In the genomic region with DNA sequence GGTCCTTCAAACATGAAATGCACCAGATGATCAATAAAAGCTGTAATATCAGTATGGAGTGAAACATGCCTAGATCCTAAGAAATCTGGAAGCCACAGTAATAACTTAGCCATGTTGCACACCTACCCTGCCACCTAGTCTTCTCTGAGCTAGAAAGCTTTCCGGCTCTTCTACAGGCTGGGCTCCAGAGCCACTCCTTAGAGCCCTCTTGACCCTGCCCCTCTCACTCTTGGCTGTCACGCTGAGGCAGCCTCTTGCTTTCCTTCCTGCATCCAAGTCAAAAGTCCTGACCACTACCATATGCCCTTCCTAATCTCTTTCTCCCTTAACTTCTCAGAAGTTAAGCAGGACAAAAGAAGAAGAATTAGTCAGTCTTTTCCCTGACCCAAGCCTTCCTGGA, we compare ENCODE assay signal across 25 cellular contexts. TPM values are rescaled to one million over a fixed set of nuclear protein-coding genes. Genes with fewer than 3 reads are reported as not detected.
A peak's percentile ranks its signal among the peaks of the same experiment; 100 is the strongest.
DNase-seq lines count a peak whose midpoint lies in the region; ATAC-seq and TF ChIP-seq lines count a peak whose summit lies in the region.
"Had no signal": no experiment of that assay in that cellular context is flagged by ENCODE, and none has a peak within 500 bp of the region (broad histone marks: within the 10 kb centered on the region; RNA-seq: fewer than 3 reads in every experiment).

No MANE protein-coding gene starts in this region.

- no peak for ATAC-seq in stimulated activated naive CD8-positive, alpha-beta T cell treated with anti-CD3 and anti-CD28 coated beads, Interleukin-15, amount 100 ng/mL, for 72 hours
- ATAC-seq in mucosa of descending colon = peak; percentile 27
- ATAC-seq in HG03378 (IDR thresholded peaks at IDR 0.05; ENCODE audit: unreplicated experiment) = no peak
- ATAC-seq: GM23338, K562 had no signal

- H3K27ac Mint-ChIP-seq in activated CD4-positive, alpha-beta T cell treated with anti-CD3 and anti-CD28 coated beads, Interleukin-2, amount 10 ng/mL, durations not matched to agents 24 days and 14 days = peak overlapping the region; percentile 10
- H3K27ac Mint-ChIP-seq in stimulated activated naive CD8-positive, alpha-beta T cell treated with anti-CD3 and anti-CD28 coated beads, Interleukin-15, Interleukin-2, amounts not matched to agents 100 ng/mL and 50 ng/mL, for 24 hours = peak overlapping the region; percentile 23
- H3K27ac Mint-ChIP-seq in stimulated activated naive CD8-positive, alpha-beta T cell treated with anti-CD3 and anti-CD28 coated beads, Interleukin-15, amount 100 ng/mL, for 72 hours = peak overlapping the region in 1 of 2 donors; percentile 38
- H3K27ac Mint-ChIP-seq in glutamatergic neuron (ENCODE audit: unreplicated experiment) = no peak overlapping the region
- H3K27ac Mint-ChIP-seq: GM23338 had no signal

- H3K4me1 ChIP-seq in mucosa of descending colon (ENCODE audit: low read depth) = no peaks in the 10 kb centered on the region
- H3K4me1 ChIP-seq: BE2C had no signal

- TF ChIP-seq POLR2A in erythroblast (IDR thresholded peaks at IDR 0.05; ENCODE audit: low read length) = no peak

- H3K4me1 Mint-ChIP-seq in activated CD4-positive, alpha-beta T cell treated with anti-CD3 and anti-CD28 coated beads, Interleukin-2, amount 10 ng/mL, durations not matched to agents 24 days and 14 days = peaks cover 15% of the 10 kb centered on the region
- H3K4me1 Mint-ChIP-seq in stimulated activated naive CD8-positive, alpha-beta T cell treated with anti-CD3 and anti-CD28 coated beads, Interleukin-15, Interleukin-2, amounts not matched to agents 100 ng/mL and 50 ng/mL, for 24 hours (ENCODE audit: low read depth) = peaks cover 3% of the 10 kb centered on the region
- peaks cover 15% of the 10 kb centered on the region for H3K4me1 Mint-ChIP-seq in stimulated activated naive CD8-positive, alpha-beta T cell treated with anti-CD3 and anti-CD28 coated beads, Interleukin-15, amount 100 ng/mL, for 72 hours
- no peaks in the 10 kb centered on the region for H3K4me1 Mint-ChIP-seq in glutamatergic neuron (ENCODE audit: low read depth, unreplicated experiment)
- H3K4me1 Mint-ChIP-seq: CD14-positive monocyte, GM23338, H9 had no signal

- H3K27me3 Mint-ChIP-seq in activated CD4-positive, alpha-beta T cell treated with anti-CD3 and anti-CD28 coated beads, Interleukin-2, amount 10 ng/mL, durations not matched to agents 24 days and 14 days = no peaks in the 10 kb centered on the region
- no peaks in the 10 kb centered on the region for H3K27me3 Mint-ChIP-seq in stimulated activated naive CD8-positive, alpha-beta T cell treated with anti-CD3 and anti-CD28 coated beads, Interleukin-15, Interleukin-2, amounts not matched to agents 100 ng/mL and 50 ng/mL, for 24 hours
- no peaks in the 10 kb centered on the region for H3K27me3 Mint-ChIP-seq in stimulated activated naive CD8-positive, alpha-beta T cell treated with anti-CD3 and anti-CD28 coated beads, Interleukin-15, amount 100 ng/mL, for 72 hours
- H3K27me3 Mint-ChIP-seq in glutamatergic neuron (ENCODE audit: unreplicated experiment) = peaks cover 2% of the 10 kb centered on the region
- H3K27me3 Mint-ChIP-seq: CD8-positive, alpha-beta memory T cell had no signal

- H3K36me3 ChIP-seq in mucosa of descending colon (ENCODE audit: low read depth) = no peaks in the 10 kb centered on the region
- H3K36me3 ChIP-seq: BE2C had no signal

- no peaks in the 10 kb centered on the region for H3K9me3 Mint-ChIP-seq in activated CD4-positive, alpha-beta T cell treated with anti-CD3 and anti-CD28 coated beads, Interleukin-2, amount 10 ng/mL, durations not matched to agents 24 days and 14 days
- no peaks in the 10 kb centered on the region for H3K9me3 Mint-ChIP-seq in stimulated activated naive CD8-positive, alpha-beta T cell treated with anti-CD3 and anti-CD28 coated beads, Interleukin-15, Interleukin-2, amounts not matched to agents 100 ng/mL and 50 ng/mL, for 24 hours
- H3K9me3 Mint-ChIP-seq in stimulated activated naive CD8-positive, alpha-beta T cell treated with anti-CD3 and anti-CD28 coated beads, Interleukin-15, amount 100 ng/mL, for 72 hours = no peaks in the 10 kb centered on the region
- H3K9me3 Mint-ChIP-seq in glutamatergic neuron (ENCODE audit: unreplicated experiment) = peaks cover 2% of the 10 kb centered on the region
- H3K9me3 Mint-ChIP-seq: CD14-positive monocyte; CD8-positive, alpha-beta memory T cell; GM23338; H9 had no signal

- peaks cover 51% of the 10 kb centered on the region for H3K36me3 Mint-ChIP-seq in activated CD4-positive, alpha-beta T cell treated with anti-CD3 and anti-CD28 coated beads, Interleukin-2, amount 10 ng/mL, durations not matched to agents 24 days and 14 days (ENCODE audit: low read depth)
- peaks cover 57% of the 10 kb centered on the region for H3K36me3 Mint-ChIP-seq in stimulated activated naive CD8-positive, alpha-beta T cell treated with anti-CD3 and anti-CD28 coated beads, Interleukin-15, Interleukin-2, amounts not matched to agents 100 ng/mL and 50 ng/mL, for 24 hours (ENCODE audit: low read depth)
- no peaks in the 10 kb centered on the region for H3K36me3 Mint-ChIP-seq in glutamatergic neuron (ENCODE audit: unreplicated experiment)

- DNase-seq in activated CD4-positive, alpha-beta T cell treated with anti-CD3 and anti-CD28 coated beads, Interleukin-2, amount 10 ng/mL, durations not matched to agents 24 days and 14 days = no peak
- no peak for DNase-seq in activated CD4-positive, alpha-beta T cell treated with anti-CD3 and anti-CD28 coated beads for 4 hours
- DNase-seq in stimulated activated naive CD8-positive, alpha-beta T cell treated with anti-CD3 and anti-CD28 coated beads, Interleukin-15, amount 100 ng/mL, for 72 hours = no peak
- DNase-seq in mucosa of descending colon (no peak), erythroblast (lab: John Stamatoyannopoulos, UW) (no peak), glutamatergic neuron (no peak)
- DNase-seq: 8988T; ACHN; BE2C; CD8-positive, alpha-beta memory T cell; DMS 273 treated with DMSO at 0.1 percent for 48 hours; DMS79; GF-D8; H9; MG63; NCI-H1105 treated with DMSO at 0.1 percent for 48 hours; NCI-H2029; NCI-H446 treated with DMSO at 0.1 percent for 48 hours; Right ventricle myocardium superior; RPMI8226 had no signal

- intact Hi-C loops in activated CD4-positive, alpha-beta T cell treated with anti-CD3 and anti-CD28 coated beads, Interleukin-2, amount 10 ng/mL, durations not matched to agents 24 days and 14 days (cut with micrococcal nuclease) = no loop called here
- intact Hi-C loops in mucosa of descending colon (cut with DNase I, micrococcal nuclease) = no loop called here

- no peak overlapping the region for H3K4me3 Mint-ChIP-seq in activated CD4-positive, alpha-beta T cell treated with anti-CD3 and anti-CD28 coated beads, Interleukin-2, amount 10 ng/mL, durations not matched to agents 24 days and 14 days
- H3K4me3 Mint-ChIP-seq in stimulated activated naive CD8-positive, alpha-beta T cell treated with anti-CD3 and anti-CD28 coated beads, Interleukin-15, Interleukin-2, amounts not matched to agents 100 ng/mL and 50 ng/mL, for 24 hours = no peak overlapping the region
- no peak overlapping the region for H3K4me3 Mint-ChIP-seq in stimulated activated naive CD8-positive, alpha-beta T cell treated with anti-CD3 and anti-CD28 coated beads, Interleukin-15, amount 100 ng/mL, for 72 hours
- H3K4me3 Mint-ChIP-seq in glutamatergic neuron (ENCODE audit: unreplicated experiment) = no peak overlapping the region
- H3K4me3 Mint-ChIP-seq: CD14-positive monocyte, GM23338, H9 had no signal

- H3K9me3 ChIP-seq in mucosa of descending colon = no peaks in the 10 kb centered on the region
- H3K9me3 ChIP-seq: BE2C, MG63 had no signal

- TF ChIP-seq CTCF in mucosa of descending colon (IDR thresholded peaks at IDR 0.05) = no peak
- TF ChIP-seq CTCF in glutamatergic neuron (IDR thresholded peaks at IDR 0.05; ENCODE audit: partially characterized antibody, unreplicated experiment) = no peak

- H3K4me3 ChIP-seq in mucosa of descending colon = no peak overlapping the region
- H3K4me3 ChIP-seq: GM23338, K562, MG63 had no signal

RNA-seq across cellular contexts. Expression of gene RBM15B, which starts 17.7 kb away (rescaled TPM):
- total RNA-seq in activated CD4-positive, alpha-beta T cell treated with anti-CD3 and anti-CD28 coated beads, Interleukin-2, amount 10 ng/mL, durations not matched to agents 24 days and 14 days = 37.7 and 38.3 TPM in 2 replicates
- 10 to 100 TPM; 28.5 to 35.0 (median 28.8) TPM for total RNA-seq in mucosa of descending colon
- 52.5 TPM for total RNA-seq in glutamatergic neuron (ENCODE audit: unreplicated experiment)

RNA-seq across cellular contexts. Expression of gene MANF, which starts 23.7 kb away (rescaled TPM):
- 218 and 229 TPM in 2 replicates for total RNA-seq in activated CD4-positive, alpha-beta T cell treated with anti-CD3 and anti-CD28 coated beads, Interleukin-2, amount 10 ng/mL, durations not matched to agents 24 days and 14 days
- 10 to 100 TPM; 35.4 to 91.1 (median 47.2) TPM for total RNA-seq in mucosa of descending colon
- total RNA-seq in glutamatergic neuron (ENCODE audit: unreplicated experiment) = 104 TPM
